8 cellular contexts compared by ENCODE assay signal in genomic region chr9:137302176-137303030, GRCh38. TPM values are rescaled to one million over a fixed set of nuclear protein-coding genes. Genes with fewer than 3 reads are reported as not detected.
DNase-seq lines count a peak whose midpoint lies in the region; ATAC-seq and TF ChIP-seq lines count a peak whose summit lies in the region.

Gene NRARP, minus strand, starts transcription at chr9:137302271. Its CDS starts 343 bp downstream, at chr9:137301928.

- WGBS in adrenal gland, 4 donors = 4 to 40% (median 7%) methylated on average over 3 to 121 of the region's 121 CpGs
- WGBS in right cardiac atrium = 3% methylated on average over 121 of the region's 121 CpGs

- H3K4me1 ChIP-seq in adrenal gland (replicated peaks in 1 of 2) (peaks cover 7 to 38% of the 10 kb centered on the region in 2 donors), right cardiac atrium (ENCODE audit: control insufficient read depth, insufficient read depth, low read length) (no peaks in the 10 kb centered on the region), vagina (peaks cover 82% of the 10 kb centered on the region)

- intact Hi-C loops in adrenal gland (cut with DNase I) = no loop called here
- intact Hi-C loops in right cardiac atrium (cut with DNase I) = loop anchor here in 2 of 4 donors (5.0 to 10.0 kb wide), 2 partner anchors 102 to 105 kb away; no protein-coding TSS in a partner anchor
- intact Hi-C loops in vagina (cut with DNase I) = no loop called here

- ATAC-seq in right cardiac atrium = peak; percentile 44 to 64

- TF ChIP-seq CTCF in GM12864 (IDR thresholded peaks at IDR 0.05; ENCODE audit: low read depth, low read length, missing control alignments) (peak; percentile 60), adrenal gland (IDR thresholded peaks at IDR 0.05) (peak; percentile 12 to 55 (median 45)), vagina (IDR thresholded peaks at IDR 0.05) (no peak)

- H3K9me3 ChIP-seq in adrenal gland (replicated peaks in 1 of 3) (no peaks in the 10 kb centered on the region), right cardiac atrium (ENCODE audit: control insufficient read depth, low read length) (no peaks in the 10 kb centered on the region), vagina (no peaks in the 10 kb centered on the region)

- H3K4me3 ChIP-seq in GM12864 (ENCODE audit: low read depth, low read length) = peak within 1 kb of the TSS; percentile 53
- H3K4me3 ChIP-seq in adrenal gland = peak within 1 kb of the TSS in 1 of 4 donors; percentile 55
- peak within 1 kb of the TSS; percentile 76 for H3K4me3 ChIP-seq in right cardiac atrium (ENCODE audit: low read length)
- peak within 1 kb of the TSS; percentile 52 to 53 for H3K4me3 ChIP-seq in vagina

- CTCF ChIA-PET in HEK293T (lab: Yijun Ruan, JAX) = interaction anchor here (1.2 to 1.3 kb wide), 3 partner anchors 15 to 121 kb away, joined by 4 to 8 read pairs (median 6); partner anchors contain the start of genes EXD3 and NOXA1

- H3K27me3 ChIP-seq in adrenal gland (peaks cover 25% of the 10 kb centered on the region), right cardiac atrium (ENCODE audit: control insufficient read depth, insufficient read depth) (no peaks in the 10 kb centered on the region), vagina (peaks cover 8% of the 10 kb centered on the region)

- POLR2A ChIA-PET in HEK293T (lab: Yijun Ruan, JAX) = interaction anchor here (0.6 to 3.5 kb wide), 17 partner anchors 9 to 249 kb away, joined by 3 to 18 read pairs (median 4); partner anchors contain the start of genes EXD3, MRPL41, NOXA1 and TUBB4B

- H3K36me3 ChIP-seq in adrenal gland (replicated peaks in 1 of 2) = no peaks in the 10 kb centered on the region
- H3K36me3 ChIP-seq in vagina = no peaks in the 10 kb centered on the region

- TF ChIP-seq POLR2A in adrenal gland (IDR thresholded peaks at IDR 0.05) (peak; percentile 31 to 43), vagina (IDR thresholded peaks at IDR 0.05) (peak in 1 of 2 donors; percentile 52)

- H3K27ac ChIP-seq in adrenal gland (peak within 1 kb of the TSS in 1 of 5 donors; percentile 57), right cardiac atrium (ENCODE audit: low read length) (peak within 1 kb of the TSS; percentile 60), vagina (peak within 1 kb of the TSS; percentile 79)

- no peak for DNase-seq in GM12864 (ENCODE audit: low read depth)
- DNase-seq in HEK293T (ENCODE audit: extremely low spot score) = peak; percentile 90
- peak; percentile 75 for DNase-seq in NCI-H1092 (lab: John Stamatoyannopoulos, UW)
- peak; percentile 87 for DNase-seq in T follicular helper cell (ENCODE audit: low read depth)
- DNase-seq in adrenal gland = peak; percentile 77 to 91 (median 87)
- peak; percentile 91 to 97 (median 96) for DNase-seq in right cardiac atrium
- peak; percentile 84 for DNase-seq in putamen (ENCODE audit: low spot score)
- DNase-seq in vagina (ENCODE audit: extremely low spot score in 2 of 2) = no peak

TF ChIP-seq in HEK293T, 16 proteins besides CTCF, POLR2A, EP300 and RAD21:
- TF ChIP-seq TARDBP (IDR thresholded peaks at IDR 0.05) (peak; percentile 82), FOXM1 (IDR thresholded peaks at IDR 0.05; ENCODE audit: borderline replicate concordance) (no peak; the same call in 1 of the 2 replicates)

RNA-seq across cellular contexts. Expression of gene NRARP, which starts in this region (rescaled TPM):
- total RNA-seq in adrenal gland (10 to 100 TPM in 1 of 8 donors, 1 to 10 TPM in 7; 1.1 to 11.2 (median 3.8) TPM), right cardiac atrium (10 to 100 TPM in 1 of 4 donors, 1 to 10 TPM in 3; 4.5 to 14.5 (median 7.9) TPM), vagina (29.5 TPM)
- polyA plus RNA-seq in adrenal gland (1 to 10 TPM in 2 of 3 donors, under 1 TPM in 1; 0.59 to 1.4 (median 1.1) TPM), right cardiac atrium (4.2 TPM)

Comparison
In these comparisons a context has a peak if more than half of its experiments do, and no peak if none do; other contexts are left out.
1. DNase-seq: peak in HEK293T (single experiment), NCI-H1092 (single experiment), T follicular helper cell (single experiment), adrenal gland (7 of 7), right cardiac atrium (3 of 3) and putamen (single experiment); none in GM12864 (single experiment) and vagina (0 of 2).
2. CTCF ChIP-seq: peak in GM12864 (single experiment) and adrenal gland (6 of 6); none in vagina (0 of 3).